ENCODE assay signal across 34 cellular contexts in the genomic region with DNA sequence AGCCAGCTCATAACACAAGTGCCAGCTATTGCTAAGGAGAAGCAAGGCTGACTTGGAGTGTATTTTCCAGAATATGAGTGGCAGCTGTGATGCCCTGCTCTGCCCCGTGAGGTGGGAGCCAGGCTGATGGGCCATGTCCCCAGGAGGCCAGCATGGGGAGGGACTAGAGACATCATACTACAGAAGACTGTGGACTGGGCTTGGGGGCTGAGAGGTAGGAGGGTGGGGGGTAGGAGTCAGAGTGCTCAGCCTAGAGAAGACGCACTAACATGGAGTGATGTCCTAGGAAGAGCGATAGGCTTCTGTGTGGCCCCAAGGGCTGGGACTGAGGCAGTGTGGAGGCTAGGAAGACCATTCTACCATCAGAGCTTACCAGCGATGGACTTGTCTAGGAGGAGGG.
"Had no signal": no experiment of that assay in that cellular context is flagged by ENCODE, and none has a peak within 500 bp of the region (broad histone marks: within the 10 kb centered on the region; RNA-seq: fewer than 3 reads in every experiment).

No MANE protein-coding gene starts in this region.

- H3K27me3 ChIP-seq: MG63 had no signal

- H3K36me3 ChIP-seq: MG63 had no signal

- H3K9me3 ChIP-seq: MG63 had no signal

- DNase-seq: Karpas-422, Kasumi-1, MG63, MM.1S, MV-4-11, NCI-H1048, NCI-H1092, NCI-H1105, NCI-H1105 treated with DMSO at 0.1 percent for 48 hours, NCI-H1417, NCI-H1417 treated with DMSO at 0.1 percent for 48 hours, NCI-H1436, NCI-H1436 treated with DMSO at 0.1 percent for 48 hours, NCI-H146, NCI-H1694, NCI-H1694 treated with DMSO at 0.1 percent for 48 hours, NCI-H187, NCI-H187 treated with DMSO at 0.1 percent for 48 hours, NCI-H1930, NCI-H2029, NCI-H2029 treated with DMSO at 0.1 percent for 48 hours, NCI-H2081, NCI-H2081 treated with DMSO at 0.1 percent for 48 hours, NCI-H2107, NCI-H2171, NCI-H2171 treated with DMSO at 0.1 percent for 48 hours, NCI-H2227 treated with DMSO at 0.1 percent for 48 hours, NCI-H226, NCI-H345, NCI-H446, NCI-H446 treated with DMSO at 0.1 percent for 48 hours, NCI-H510A, NCI-H510A treated with DMSO at 0.1 percent for 48 hours, NCI-H524 had no signal

- H3K4me3 ChIP-seq: MG63 had no signal
